17 cellular contexts compared by ENCODE assay signal in the genomic region with DNA sequence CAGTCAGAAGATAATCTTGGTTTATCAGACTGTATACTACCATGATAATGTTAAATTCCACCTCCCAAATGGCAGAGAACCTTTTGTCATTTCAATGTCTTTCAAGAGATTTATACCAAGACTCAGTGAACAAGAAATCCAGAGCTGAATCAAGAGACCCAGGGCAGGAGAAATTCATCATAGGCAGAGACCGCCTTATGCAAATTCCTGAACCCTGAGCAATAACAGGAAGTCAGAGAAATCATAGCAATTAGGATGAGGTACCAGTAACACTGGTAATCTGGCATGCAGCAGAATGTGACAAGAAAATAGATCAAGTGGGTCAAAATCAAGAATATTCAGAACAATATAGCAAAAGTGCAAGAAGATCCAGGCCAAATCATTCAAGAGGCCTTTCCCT.
"Had no signal": no experiment of that assay in that cellular context is flagged by ENCODE, and none has a peak within 500 bp of the region (broad histone marks: within the 10 kb centered on the region; RNA-seq: fewer than 3 reads in every experiment).

No MANE protein-coding gene starts in this region.

- DNase-seq: activated CD4-positive, CD25-positive, alpha-beta regulatory T cell treated with anti-CD3 and anti-CD28 coated beads, Interleukin-2, amount 50 U/mL, for 72 hours; activated naive CD4-positive, alpha-beta T cell; activated naive CD8-positive, alpha-beta T cell treated with anti-CD3 and anti-CD28 coated beads, Interleukin-2, amount 10 ng/mL, durations not matched to agents 7 days and 5 days; dorsolateral prefrontal cortex; head of caudate nucleus; left colon; mucosa of descending colon; naive thymus-derived CD8-positive, alpha-beta T cell; pancreas; spleen; stimulated activated CD4-positive, alpha-beta T cell treated with anti-CD3 and anti-CD28 coated beads, Interleukin-1b, Interleukin-23, amount 100 ng/mL, for 48 hours; stimulated activated naive CD8-positive, alpha-beta T cell treated with anti-CD3 and anti-CD28 coated beads, Interleukin-15, amount 100 ng/mL, for 72 hours; upper lobe of left lung had no signal

- H3K36me3 ChIP-seq: cardiac muscle cell, esophagus muscularis mucosa, pancreas, spleen, upper lobe of left lung had no signal

- H3K9me3 ChIP-seq: esophagus muscularis mucosa, mucosa of descending colon, pancreas, spleen, upper lobe of left lung had no signal

- H3K27ac ChIP-seq: cardiac muscle cell, dorsolateral prefrontal cortex, esophagus muscularis mucosa, pancreas, spleen, upper lobe of left lung had no signal

- ATAC-seq: left colon; mucosa of descending colon; naive thymus-derived CD8-positive, alpha-beta T cell; pancreas; sciatic nerve; stimulated activated naive CD8-positive, alpha-beta T cell treated with anti-CD3 and anti-CD28 coated beads, Interleukin-15, amount 100 ng/mL, for 72 hours had no signal

- H3K4me3 ChIP-seq: cardiac muscle cell, dorsolateral prefrontal cortex, esophagus muscularis mucosa, mucosa of descending colon, pancreas, spleen, upper lobe of left lung had no signal

- H3K27me3 Mint-ChIP-seq: activated naive CD8-positive, alpha-beta T cell treated with anti-CD3 and anti-CD28 coated beads, Interleukin-2, amount 10 ng/mL, durations not matched to agents 7 days and 5 days; naive thymus-derived CD8-positive, alpha-beta T cell; stimulated activated naive CD8-positive, alpha-beta T cell treated with anti-CD3 and anti-CD28 coated beads, Interleukin-15, amount 100 ng/mL, for 72 hours had no signal

- FAIRE-seq: endometrium, pancreas had no signal

- H3K27ac Mint-ChIP-seq: activated naive CD8-positive, alpha-beta T cell treated with anti-CD3 and anti-CD28 coated beads, Interleukin-2, amount 10 ng/mL, durations not matched to agents 7 days and 5 days; naive thymus-derived CD8-positive, alpha-beta T cell; stimulated activated naive CD8-positive, alpha-beta T cell treated with anti-CD3 and anti-CD28 coated beads, Interleukin-15, amount 100 ng/mL, for 72 hours had no signal

- H3K4me1 Mint-ChIP-seq: activated naive CD8-positive, alpha-beta T cell treated with anti-CD3 and anti-CD28 coated beads, Interleukin-2, amount 10 ng/mL, durations not matched to agents 7 days and 5 days; naive thymus-derived CD8-positive, alpha-beta T cell; stimulated activated naive CD8-positive, alpha-beta T cell treated with anti-CD3 and anti-CD28 coated beads, Interleukin-15, amount 100 ng/mL, for 72 hours had no signal

- H3K36me3 Mint-ChIP-seq: activated naive CD8-positive, alpha-beta T cell treated with anti-CD3 and anti-CD28 coated beads, Interleukin-2, amount 10 ng/mL, durations not matched to agents 7 days and 5 days; naive thymus-derived CD8-positive, alpha-beta T cell had no signal

- H3K27me3 ChIP-seq: cardiac muscle cell, dorsolateral prefrontal cortex, esophagus muscularis mucosa, pancreas, spleen, upper lobe of left lung had no signal

- H3K4me3 Mint-ChIP-seq: activated naive CD8-positive, alpha-beta T cell treated with anti-CD3 and anti-CD28 coated beads, Interleukin-2, amount 10 ng/mL, durations not matched to agents 7 days and 5 days; naive thymus-derived CD8-positive, alpha-beta T cell; stimulated activated naive CD8-positive, alpha-beta T cell treated with anti-CD3 and anti-CD28 coated beads, Interleukin-15, amount 100 ng/mL, for 72 hours had no signal

- H3K4me1 ChIP-seq: esophagus muscularis mucosa, pancreas, spleen, upper lobe of left lung had no signal
